In genomic region chr2:189312211-189312610, GRCh38 we compare ENCODE assay signal across 23 cellular contexts.
DNase-seq lines count a peak whose midpoint lies in the region; ATAC-seq and TF ChIP-seq lines count a peak whose summit lies in the region.
"Had no signal": no experiment of that assay in that cellular context is flagged by ENCODE, and none has a peak within 500 bp of the region (broad histone marks: within the 10 kb centered on the region; RNA-seq: fewer than 3 reads in every experiment).

No MANE protein-coding gene starts in this region.

- peaks cover 66% of the 10 kb centered on the region for H3K4me1 Mint-ChIP-seq in activated naive CD4-positive, alpha-beta T cell treated with anti-CD3 and anti-CD28 coated beads for 36 hours (ENCODE audit: low read depth)
- H3K4me1 Mint-ChIP-seq in activated T-helper 17 cell treated with anti-CD3 and anti-CD28 coated beads, Interleukin-2, amount 50 U/mL, for 72 hours = peaks cover 16% of the 10 kb centered on the region
- H3K4me1 Mint-ChIP-seq in naive thymus-derived CD4-positive, alpha-beta T cell = peaks cover 10 to 79% (median 62%) of the 10 kb centered on the region in 7 donors

- intact Hi-C loops in activated naive CD4-positive, alpha-beta T cell treated with anti-CD3 and anti-CD28 coated beads for 36 hours (cut with micrococcal nuclease) = loop anchor here (1.0 kb wide), 1 partner anchor 8 kb away; no protein-coding TSS in a partner anchor
- intact Hi-C loops in naive thymus-derived CD4-positive, alpha-beta T cell (cut with micrococcal nuclease) = loop anchor here in 1 of 2 donors (1.0 to 2.0 kb wide), 2 partner anchors 8 to 13 kb away; no protein-coding TSS in a partner anchor
- intact Hi-C loops in body of pancreas (cut with DNase I) = no loop called here

- H3K36me3 ChIP-seq in KOPT-K1 (ENCODE audit: insufficient read depth, low read length) (no peaks in the 10 kb centered on the region), body of pancreas (replicated peaks in 1 of 2; ENCODE audit: insufficient read depth in 1 of 2, low read depth in 2 of 2) (no peaks in the 10 kb centered on the region)
- H3K36me3 ChIP-seq in naive thymus-derived CD4-positive, alpha-beta T cell (ENCODE audit: control insufficient read depth in 2 of 3, insufficient read depth in 3 of 3, low read length in 3 of 3) = no peaks in the 10 kb centered on the region
- H3K36me3 ChIP-seq: Peyer's patch had no signal

- CTCF ChIA-PET in activated naive CD4-positive, alpha-beta T cell treated with anti-CD3 and anti-CD28 coated beads for 36 hours (lab: Charles Lee) = interaction anchor here (0.9 to 1.1 kb wide), 2 partner anchors 9 to 170 kb away, joined by 3 to 5 read pairs; no protein-coding TSS in a partner anchor
- CTCF ChIA-PET in naive thymus-derived CD4-positive, alpha-beta T cell (lab: Charles Lee) = interaction anchor here (0.8 to 1.1 kb wide), 2 partner anchors 9 to 168 kb away, joined by 3 to 4 read pairs; no protein-coding TSS in a partner anchor

- H3K27me3 Mint-ChIP-seq in activated naive CD4-positive, alpha-beta T cell treated with anti-CD3 and anti-CD28 coated beads for 36 hours (ENCODE audit: low read depth) = no peaks in the 10 kb centered on the region
- H3K27me3 Mint-ChIP-seq in activated T-helper 17 cell treated with anti-CD3 and anti-CD28 coated beads, Interleukin-2, amount 50 U/mL, for 72 hours = no peaks in the 10 kb centered on the region
- no peaks in the 10 kb centered on the region for H3K27me3 Mint-ChIP-seq in naive thymus-derived CD4-positive, alpha-beta T cell
- H3K27me3 Mint-ChIP-seq: CD4-positive, alpha-beta memory T cell had no signal

- no peaks in the 10 kb centered on the region for H3K27me3 ChIP-seq in naive thymus-derived CD4-positive, alpha-beta T cell (ENCODE audit: control insufficient read depth in 2 of 2, insufficient read depth in 2 of 2, low read length in 2 of 2)
- no peaks in the 10 kb centered on the region for H3K27me3 ChIP-seq in body of pancreas
- H3K27me3 ChIP-seq: Peyer's patch had no signal

- H3K9me3 ChIP-seq in KOPT-K1 (ENCODE audit: insufficient read depth, low read length, poor library complexity, severe bottlenecking) = no peaks in the 10 kb centered on the region
- no peaks in the 10 kb centered on the region for H3K9me3 ChIP-seq in naive thymus-derived CD4-positive, alpha-beta T cell (ENCODE audit: control insufficient read depth in 2 of 3, low read length in 3 of 3)
- H3K9me3 ChIP-seq in body of pancreas = no peaks in the 10 kb centered on the region
- H3K9me3 ChIP-seq: Peyer's patch, SK-N-SH had no signal

- DNase-seq in activated naive CD4-positive, alpha-beta T cell treated with anti-CD3 and anti-CD28 coated beads for 36 hours = no peak
- DNase-seq in activated naive CD4-positive, alpha-beta T cell treated with anti-CD3 and anti-CD28 coated beads, Interleukin-2, amount 50 U/mL, for 16 hours = no peak
- DNase-seq in naive thymus-derived CD4-positive, alpha-beta T cell = no peak
- DNase-seq in NAMALWA (ENCODE audit: low spot score) = no peak
- no peak for DNase-seq in body of pancreas
- DNase-seq: C1 segment of cervical spinal cord, COR-L47, DMS79, EL, GDM1, HCEC 1CT, KG1, MM.1S, NCI-H1048, NCI-H1417, NCI-H1694, NCI-H2029 treated with DMSO at 0.1 percent for 48 hours, NCI-H69, Peyer's patch, SK-N-SH had no signal

- H3K4me3 ChIP-seq in naive thymus-derived CD4-positive, alpha-beta T cell (ENCODE audit: low read length) = no peak overlapping the region
- H3K4me3 ChIP-seq in body of pancreas = no peak overlapping the region
- H3K4me3 ChIP-seq: Peyer's patch had no signal

- no peak for ATAC-seq in activated T-helper 17 cell treated with anti-CD3 and anti-CD28 coated beads, Interleukin-2, amount 50 U/mL, for 72 hours (replicated peaks)
- no peak for ATAC-seq in naive thymus-derived CD4-positive, alpha-beta T cell
- no peak for ATAC-seq in body of pancreas

- no peak for TF ChIP-seq CTCF in body of pancreas (IDR thresholded peaks at IDR 0.05)

- 93 to 99% methylated on average over 12 to 13 of the region's 13 CpGs for WGBS in body of pancreas, 2 donors

- no peak for TF ChIP-seq POLR2A in body of pancreas (IDR thresholded peaks at IDR 0.05)

- H3K4me3 Mint-ChIP-seq in activated naive CD4-positive, alpha-beta T cell treated with anti-CD3 and anti-CD28 coated beads for 36 hours = no peak overlapping the region
- H3K4me3 Mint-ChIP-seq in activated T-helper 17 cell treated with anti-CD3 and anti-CD28 coated beads, Interleukin-2, amount 50 U/mL, for 72 hours = peak overlapping the region; percentile 11
- H3K4me3 Mint-ChIP-seq in naive thymus-derived CD4-positive, alpha-beta T cell = peak overlapping the region in 6 of 10 donors; percentile 36 to 75 (median 59)

- H3K9me3 Mint-ChIP-seq in activated naive CD4-positive, alpha-beta T cell treated with anti-CD3 and anti-CD28 coated beads for 36 hours = no peaks in the 10 kb centered on the region
- H3K9me3 Mint-ChIP-seq in activated T-helper 17 cell treated with anti-CD3 and anti-CD28 coated beads, Interleukin-2, amount 50 U/mL, for 72 hours = no peaks in the 10 kb centered on the region
- H3K9me3 Mint-ChIP-seq in naive thymus-derived CD4-positive, alpha-beta T cell = peaks cover 0 to 5% (median 0%) of the 10 kb centered on the region in 11 donors
- H3K9me3 Mint-ChIP-seq: CD4-positive, alpha-beta memory T cell had no signal

- peak overlapping the region; percentile 58 for H3K27ac ChIP-seq in KOPT-K1 (ENCODE audit: low read depth, low read length, poor library complexity, severe bottlenecking)
- no peak overlapping the region for H3K27ac ChIP-seq in naive thymus-derived CD4-positive, alpha-beta T cell (ENCODE audit: low read depth, low read length)
- H3K27ac ChIP-seq in body of pancreas = no peak overlapping the region
- H3K27ac ChIP-seq: Peyer's patch had no signal

- peaks cover 4 to 37% of the 10 kb centered on the region in 2 donors for H3K4me1 ChIP-seq in naive thymus-derived CD4-positive, alpha-beta T cell (ENCODE audit: control insufficient read depth in 2 of 2, insufficient read depth in 2 of 2, low read length in 2 of 2)
- no peaks in the 10 kb centered on the region for H3K4me1 ChIP-seq in body of pancreas
- H3K4me1 ChIP-seq: Peyer's patch had no signal

- H3K36me3 Mint-ChIP-seq in activated naive CD4-positive, alpha-beta T cell treated with anti-CD3 and anti-CD28 coated beads for 36 hours (ENCODE audit: low read depth) = peaks cover 7% of the 10 kb centered on the region
- no peaks in the 10 kb centered on the region for H3K36me3 Mint-ChIP-seq in activated T-helper 17 cell treated with anti-CD3 and anti-CD28 coated beads, Interleukin-2, amount 50 U/mL, for 72 hours (ENCODE audit: low read depth)
- H3K36me3 Mint-ChIP-seq in naive thymus-derived CD4-positive, alpha-beta T cell = no peaks in the 10 kb centered on the region
- H3K36me3 Mint-ChIP-seq: CD4-positive, alpha-beta memory T cell had no signal

- H3K27ac Mint-ChIP-seq in activated naive CD4-positive, alpha-beta T cell treated with anti-CD3 and anti-CD28 coated beads for 36 hours = peak overlapping the region; percentile 74
- peak overlapping the region; percentile 29 for H3K27ac Mint-ChIP-seq in activated T-helper 17 cell treated with anti-CD3 and anti-CD28 coated beads, Interleukin-2, amount 50 U/mL, for 72 hours
- H3K27ac Mint-ChIP-seq in naive thymus-derived CD4-positive, alpha-beta T cell = peak overlapping the region in 6 of 9 donors; percentile 25 to 81 (median 74)

- POLR2A ChIA-PET in naive thymus-derived CD4-positive, alpha-beta T cell (lab: Charles Lee) = interaction anchor here (0.6 kb wide), 1 partner anchor 350 kb away, joined by 4 read pairs; no protein-coding TSS in a partner anchor
